Comparison of ENCODE assay signal across 8 cellular contexts in genomic region chr3:53253707-53254106, GRCh38. TPM values are rescaled to one million over a fixed set of nuclear protein-coding genes. Genes with fewer than 3 reads are reported as not detected.
DNase-seq lines count a peak whose midpoint lies in the region; ATAC-seq and TF ChIP-seq lines count a peak whose summit lies in the region.

No MANE protein-coding gene starts in this region.

- peak overlapping the region; percentile 11 for H3K27ac ChIP-seq in HUES48 (ENCODE audit: low read depth, low read length)
- peak overlapping the region; percentile 72 for H3K27ac ChIP-seq in mammary epithelial cell (ENCODE audit: insufficient read depth, low read depth, low read length)
- peak overlapping the region; percentile 94 for H3K27ac ChIP-seq in muscle layer of colon (ENCODE audit: low read depth, low read length)

- peaks cover 71% of the 10 kb centered on the region for H3K79me2 ChIP-seq in mammary epithelial cell (ENCODE audit: insufficient read depth, low read length)

- H3K9me3 ChIP-seq in HUES48 (ENCODE audit: control insufficient read depth, insufficient read depth, low read length) (no peaks in the 10 kb centered on the region), mammary epithelial cell (replicated peaks; ENCODE audit: insufficient read depth, low read length) (no peaks in the 10 kb centered on the region), muscle layer of colon (ENCODE audit: low read length) (no peaks in the 10 kb centered on the region)

- whole genome bisulfite sequencing in mammary epithelial cell (ENCODE audit: low coverage, missing lambda C conversion rate): 85% methylated on average over 4 of the region's 4 CpGs

- H3K9ac ChIP-seq in HUES48 (ENCODE audit: low read depth, low read length): peak overlapping the region; percentile 87; the same call in 1 of the 2 replicates
- no peak overlapping the region for H3K9ac ChIP-seq in mammary epithelial cell (ENCODE audit: insufficient read depth, low read length)
- H3K9ac ChIP-seq in muscle layer of colon (ENCODE audit: low read length): no peak overlapping the region

- H3K4me1 ChIP-seq in HUES48 (ENCODE audit: control insufficient read depth, insufficient read depth, low read length) (peaks cover 51% of the 10 kb centered on the region), mammary epithelial cell (ENCODE audit: insufficient read depth, low read length) (peaks cover 20% of the 10 kb centered on the region), muscle layer of colon (ENCODE audit: insufficient read depth, low read length) (peaks cover 46% of the 10 kb centered on the region)

- TF ChIP-seq CTCF in AG09309 (IDR thresholded peaks at IDR 0.05; ENCODE audit: control insufficient read depth, insufficient read depth, low read depth, low read length, missing control alignments) (no peak), mammary epithelial cell (conservative IDR thresholded peaks at IDR 0.05 in 1 of 2, IDR thresholded peaks at IDR 0.05 in 1 of 2; ENCODE audit: extremely low read depth in 1 of 2, insufficient read depth in 1 of 2, low read depth in 1 of 2, low read length in 2 of 2) (no peak)

- peak overlapping the region; percentile 81 for H3K4me2 ChIP-seq in mammary epithelial cell (ENCODE audit: insufficient read depth, low read depth, low read length)

- intact Hi-C loops in mammary epithelial cell (cut with micrococcal nuclease): no loop called here

- H3K27me3 ChIP-seq in HUES48 (ENCODE audit: control insufficient read depth, insufficient read depth, low read length): peaks cover 3% of the 10 kb centered on the region; the same call in 1 of the 2 replicates
- no peaks in the 10 kb centered on the region for H3K27me3 ChIP-seq in mammary epithelial cell (ENCODE audit: insufficient read depth, low read length)
- H3K27me3 ChIP-seq in muscle layer of colon (ENCODE audit: control insufficient read depth in 1 of 2, insufficient read depth in 2 of 2, low read length in 2 of 2): no peaks in the 10 kb centered on the region

- dilution Hi-C loops in mammary epithelial cell (cut with HindIII; ENCODE audit: low sequenced_read_pairs): no loop called here

- no peak for ATAC-seq in HG02642 (IDR thresholded peaks at IDR 0.05; ENCODE audit: poor library complexity, unreplicated experiment)

- H3K4me3 ChIP-seq in AG09309 (ENCODE audit: control insufficient read depth, low read depth, low read length): peak overlapping the region; percentile 93
- H3K4me3 ChIP-seq in HUES48 (ENCODE audit: low read depth, low read length): peak overlapping the region; percentile 84
- H3K4me3 ChIP-seq in mammary epithelial cell (replicated peaks in 1 of 3; ENCODE audit: insufficient read depth in 1 of 3, low read depth in 2 of 3, low read length in 3 of 3): peak overlapping the region; percentile 75 to 96 (median 94)
- H3K4me3 ChIP-seq in muscle layer of colon (ENCODE audit: low read depth in 1 of 2, low read length in 2 of 2): peak overlapping the region; percentile 15 to 94

- H2AFZ ChIP-seq in mammary epithelial cell (ENCODE audit: low read depth, low read length): no peak overlapping the region

- CTCF ChIA-PET in mammary epithelial cell (lab: Charles Lee; ENCODE audit: low non-redundant PET): no interaction called here

- H3K36me3 ChIP-seq in HUES48 (ENCODE audit: control insufficient read depth, insufficient read depth, low read length) (peaks cover 20% of the 10 kb centered on the region), mammary epithelial cell (ENCODE audit: insufficient read depth, low read length) (peaks cover 4% of the 10 kb centered on the region), muscle layer of colon (ENCODE audit: insufficient read depth, low read length) (no peaks in the 10 kb centered on the region)

- peaks cover 36% of the 10 kb centered on the region for H4K20me1 ChIP-seq in mammary epithelial cell (ENCODE audit: insufficient read depth, low read length)

- BruUV-seq in mammary epithelial cell (replicated peaks; lab: Mats Ljungman, UMichigan): no TSS peak

- in situ Hi-C loops in mammary epithelial cell (cut with MboI; ENCODE audit: low sequenced_read_pairs in 2 of 2): no loop called here

- DNase-seq in AG09309 (ENCODE audit: low read depth) (no peak), mammary epithelial cell (no peak), NCI-H2196 (lab: John Stamatoyannopoulos, UW; ENCODE audit: unreplicated experiment) (no peak), D341Med (ENCODE audit: low spot score) (no peak), amniotic stem cell (lab: John Stamatoyannopoulos, UW) (no peak)

RNA-seq across cellular contexts. Expression of gene TKT, which starts 2.1 kb away (rescaled TPM):
- total RNA-seq in mammary epithelial cell: 100 to 1,000 TPM; 545 to 600 TPM
- 437 TPM for polyA plus RNA-seq in mammary epithelial cell
- polyA minus RNA-seq in mammary epithelial cell: 384 TPM

Comparison
In these comparisons a context has a peak if more than half of its experiments do, and no peak if none do; other contexts are left out.
1. H3K27ac ChIP-seq: peak in every context shown above with its lines; median percentile 94 in muscle layer of colon; 72 in mammary epithelial cell; 11 in HUES48.